ENCODE assay signal across 16 cellular contexts in genomic region chr20:47809561-47809960, GRCh38. TPM values are rescaled to one million over a fixed set of nuclear protein-coding genes. Genes with fewer than 3 reads are reported as not detected.
DNase-seq lines count a peak whose midpoint lies in the region; ATAC-seq and TF ChIP-seq lines count a peak whose summit lies in the region.
"Had no signal": no experiment of that assay in that cellular context is flagged by ENCODE, and none has a peak within 500 bp of the region (broad histone marks: within the 10 kb centered on the region; RNA-seq: fewer than 3 reads in every experiment).

No MANE protein-coding gene starts in this region.

- POLR2A ChIA-PET in HEK293 (lab: Yijun Ruan, JAX), result no interaction called here

- H2AFZ ChIP-seq in hepatocyte, result no peak overlapping the region
- H2AFZ ChIP-seq in MM.1S (ENCODE audit: low read length), result no peak overlapping the region

- no peaks in the 10 kb centered on the region for H3K27me3 ChIP-seq in RWPE2 (ENCODE audit: insufficient read depth, poor library complexity, severe bottlenecking)
- peaks cover 21% of the 10 kb centered on the region for H3K27me3 ChIP-seq in hepatocyte
- peaks cover 0 to 75% (median 14%) of the 10 kb centered on the region in 7 donors for H3K27me3 ChIP-seq in spleen (replicated peaks in 1 of 7)
- no peaks in the 10 kb centered on the region for H3K27me3 ChIP-seq in MM.1S (replicated peaks; ENCODE audit: insufficient read depth, low read length)

- H3K4me2 ChIP-seq in hepatocyte (no peak overlapping the region), MM.1S (ENCODE audit: low read depth, low read length) (no peak overlapping the region)

- ATAC-seq in RWPE2 (ENCODE audit: low read depth) (peak; percentile 99), HG03521 (IDR thresholded peaks at IDR 0.05; ENCODE audit: unreplicated experiment) (no peak)
- ATAC-seq: activated CD8-positive, alpha-beta memory T cell treated with anti-CD3 and anti-CD28 coated beads, Interleukin-2, amount 10 ng/mL, durations not matched to agents 7 days and 5 days had no signal

- H3K9me3 ChIP-seq in HEK293 (ENCODE audit: control insufficient read depth, insufficient read depth, low read depth, low read length) (no peaks in the 10 kb centered on the region), RWPE2 (ENCODE audit: severe bottlenecking) (no peaks in the 10 kb centered on the region), hepatocyte (ENCODE audit: low read depth) (no peaks in the 10 kb centered on the region), spleen (peaks cover 0 to 11% (median 3%) of the 10 kb centered on the region in 8 donors), MM.1S (replicated peaks; ENCODE audit: insufficient read depth, low read length) (no peaks in the 10 kb centered on the region)

- H3K9me2 ChIP-seq in hepatocyte (replicated peaks; ENCODE audit: insufficient read depth), result no peaks in the 10 kb centered on the region
- H3K9me2 ChIP-seq in MM.1S (replicated peaks; ENCODE audit: insufficient read depth, low read length), result no peaks in the 10 kb centered on the region

- H3K9ac ChIP-seq in MM.1S (ENCODE audit: low read length), result no peak overlapping the region

- no peaks in the 10 kb centered on the region for H3F3A ChIP-seq in MM.1S (ENCODE audit: insufficient read depth, low read length)

- DNase-seq in RWPE2 (ENCODE audit: low spot score) (peak; percentile 100), hepatocyte (ENCODE audit: low spot score) (peak; percentile 41), spleen (peak; percentile 38), MM.1S (no peak)
- no peak for DNase-seq in activated T-cell treated with anti-CD3 and anti-CD28 coated beads, Interleukin-2, amount 50 U/mL, for 1 hour
- DNase-seq: activated CD8-positive, alpha-beta memory T cell treated with anti-CD3 and anti-CD28 coated beads, Interleukin-2, amount 10 ng/mL, durations not matched to agents 7 days and 5 days; activated naive CD8-positive, alpha-beta T cell treated with anti-CD3 and anti-CD28 coated beads, Interleukin-2, amount 10 ng/mL, durations not matched to agents 7 days and 5 days; hippocampal formation; NCI-H1105 treated with DMSO at 0.1 percent for 48 hours; NCI-H2227 treated with DMSO at 0.1 percent for 48 hours; right cardiac atrium; stimulated activated CD4-positive, alpha-beta T cell treated with anti-CD3 and anti-CD28 coated beads, Interleukin-4, amount 100 ng/mL, for 24 hours; WERI-Rb-1 had no signal

- H3K4me3 ChIP-seq in HEK293 (ENCODE audit: low read depth, low read length), result no peak overlapping the region
- H3K4me3 ChIP-seq in RWPE2 (ENCODE audit: severe bottlenecking), result no peak overlapping the region
- no peak overlapping the region for H3K4me3 ChIP-seq in hepatocyte
- no peak overlapping the region for H3K4me3 ChIP-seq in spleen
- no peak overlapping the region for H3K4me3 ChIP-seq in MM.1S (ENCODE audit: low read length)
- H3K4me3 ChIP-seq: tibial artery had no signal

- intact Hi-C loops in spleen (cut with DNase I; ENCODE audit: low total_unique reads), result no loop called here

- 78% methylated on average over 9 of the region's 9 CpGs for WGBS in hepatocyte (ENCODE audit: low lambda C conversion rate, missing lambda C conversion rate)
- WGBS in spleen, 5 donors, result 77 to 94% (median 91%) methylated on average over 7 to 9 of the region's 9 CpGs

- TF ChIP-seq CTCF in HEK293 (tag by site-specific recombination; IDR thresholded peaks at IDR 0.05) (no peak), RWPE2 (IDR thresholded peaks at IDR 0.05; ENCODE audit: poor library complexity, severe bottlenecking) (no peak), hepatocyte (IDR thresholded peaks at IDR 0.05; ENCODE audit: poor library complexity) (no peak), spleen (IDR thresholded peaks at IDR 0.05 in 8 of 11, conservative IDR thresholded peaks at IDR 0.05 in 3 of 11) (no peak), MM.1S (IDR thresholded peaks at IDR 0.05; ENCODE audit: low read length) (no peak)

- no peaks in the 10 kb centered on the region for H3K4me1 ChIP-seq in HEK293 (ENCODE audit: control insufficient read depth, insufficient read depth, low read length)
- H3K4me1 ChIP-seq in RWPE2 (ENCODE audit: insufficient read depth, poor library complexity, severe bottlenecking), result peaks cover 35% of the 10 kb centered on the region
- no peaks in the 10 kb centered on the region for H3K4me1 ChIP-seq in hepatocyte (ENCODE audit: insufficient read depth)
- no peaks in the 10 kb centered on the region for H3K4me1 ChIP-seq in spleen
- H3K4me1 ChIP-seq in MM.1S (ENCODE audit: low read length), result peaks cover 15% of the 10 kb centered on the region
- H3K4me1 ChIP-seq: tibial artery had no signal

- H3K27ac ChIP-seq in HEK293 (ENCODE audit: extremely low read depth, low read depth, low read length), result no peak overlapping the region
- H3K27ac ChIP-seq in RWPE2 (ENCODE audit: poor library complexity, severe bottlenecking), result peak overlapping the region; percentile 90
- H3K27ac ChIP-seq in hepatocyte, result no peak overlapping the region
- H3K27ac ChIP-seq in spleen, result no peak overlapping the region
- H3K27ac ChIP-seq in MM.1S (ENCODE audit: low read length), result no peak overlapping the region
- H3K27ac ChIP-seq: tibial artery, WERI-Rb-1 had no signal

- TF ChIP-seq POLR2A in spleen (IDR thresholded peaks at IDR 0.05), result no peak

- H4K20me1 ChIP-seq in hepatocyte (ENCODE audit: insufficient read depth, poor library complexity, severe bottlenecking) (no peaks in the 10 kb centered on the region), MM.1S (ENCODE audit: insufficient read depth, low read length) (no peaks in the 10 kb centered on the region)

- H3K79me2 ChIP-seq in hepatocyte (no peaks in the 10 kb centered on the region), MM.1S (ENCODE audit: low read length) (no peaks in the 10 kb centered on the region)

- H3K36me3 ChIP-seq in HEK293 (ENCODE audit: control insufficient read depth in 2 of 2, insufficient read depth in 1 of 2, low read length in 2 of 2), result no peaks in the 10 kb centered on the region
- H3K36me3 ChIP-seq in RWPE2 (ENCODE audit: low read depth), result no peaks in the 10 kb centered on the region
- H3K36me3 ChIP-seq in hepatocyte (replicated peaks; ENCODE audit: insufficient read depth, low read depth), result no peaks in the 10 kb centered on the region
- no peaks in the 10 kb centered on the region for H3K36me3 ChIP-seq in spleen
- no peaks in the 10 kb centered on the region for H3K36me3 ChIP-seq in MM.1S (replicated peaks; ENCODE audit: insufficient read depth, low read length)
- H3K36me3 ChIP-seq: tibial artery, WERI-Rb-1 had no signal

- CTCF ChIA-PET in HEK293 (lab: Yijun Ruan, JAX), result no interaction called here

TF ChIP-seq in HEK293, 187 proteins besides CTCF, POLR2A, EP300 and RAD21:
- TF ChIP-seq ZNF621 (tag by site-specific recombination; IDR thresholded peaks at IDR 0.05) (no peak), ZFP41 (tag by site-specific recombination; IDR thresholded peaks at IDR 0.05; ENCODE audit: borderline replicate concordance) (no peak), ZFP3 (tag by site-specific recombination; IDR thresholded peaks at IDR 0.05; ENCODE audit: low read depth) (no peak), ZNF433 (tag by site-specific recombination; IDR thresholded peaks at IDR 0.05; ENCODE audit: low read depth) (no peak), ZNF18 (tag by site-specific recombination; IDR thresholded peaks at IDR 0.05) (no peak), KLF1 (tag by site-specific recombination; IDR thresholded peaks at IDR 0.05) (peak; percentile 86), ZNF596 (tag by site-specific recombination; IDR thresholded peaks at IDR 0.05) (no peak), ZSCAN16 (tag by site-specific recombination; IDR thresholded peaks at IDR 0.05) (no peak)

RNA-seq across cellular contexts. Expression of gene SULF2, which starts 24.3 kb away (rescaled TPM):
- total RNA-seq in hepatocyte, result 49.0 and 53.7 TPM in 2 replicates
- polyA plus RNA-seq in hepatocyte, result 51.6 and 66.6 TPM in 2 replicates
- total RNA-seq in spleen, result 10 to 100 TPM in 6 of 7 donors, 1 to 10 TPM in 1; 9.3 to 49.1 (median 18.3) TPM
- 10 to 100 TPM in 1 of 3 donors, 1 to 10 TPM in 2; 5.5 to 24.6 (median 9.4) TPM for polyA plus RNA-seq in spleen

Comparison
In these comparisons a context has a peak if more than half of its experiments do, and no peak if none do; other contexts are left out.
1. DNase-seq: peak in RWPE2 (single experiment), hepatocyte (single experiment) and spleen (single experiment); none in MM.1S (single experiment) and activated T-cell treated with anti-CD3 and anti-CD28 coated beads, Interleukin-2, amount 50 U/mL, for 1 hour (single experiment).